ENCODE assay signal across 14 cellular contexts in genomic region chr6:118316796-118317384, GRCh38.
DNase-seq lines count a peak whose midpoint lies in the region; ATAC-seq and TF ChIP-seq lines count a peak whose summit lies in the region.
"Had no signal": no experiment of that assay in that cellular context is flagged by ENCODE, and none has a peak within 500 bp of the region (broad histone marks: within the 10 kb centered on the region; RNA-seq: fewer than 3 reads in every experiment).

No MANE protein-coding gene starts in this region.

- no peak overlapping the region for H3K4me3 Mint-ChIP-seq in activated naive CD8-positive, alpha-beta T cell treated with anti-CD3 and anti-CD28 coated beads for 36 hours

- H3K4me1 ChIP-seq in testis (peaks cover 14% of the 10 kb centered on the region), SJCRH30 (peaks cover 11% of the 10 kb centered on the region; the same call in 1 of the 2 replicates)

- no peaks in the 10 kb centered on the region for H3K27me3 Mint-ChIP-seq in activated naive CD8-positive, alpha-beta T cell treated with anti-CD3 and anti-CD28 coated beads for 36 hours

- H3K36me3 Mint-ChIP-seq in activated naive CD8-positive, alpha-beta T cell treated with anti-CD3 and anti-CD28 coated beads for 36 hours: no peaks in the 10 kb centered on the region

- TF ChIP-seq POLR2A in testis (IDR thresholded peaks at IDR 0.05): no peak

- H3K9me3 ChIP-seq in testis: no peaks in the 10 kb centered on the region
- H3K9me3 ChIP-seq in SJCRH30 (replicated peaks): no peaks in the 10 kb centered on the region

- no peak overlapping the region for H3K4me3 ChIP-seq in testis
- H3K4me3 ChIP-seq in SJCRH30: no peak overlapping the region
- H3K4me3 ChIP-seq: cardiac muscle cell had no signal

- 61 to 64% methylated on average over 6 of the region's 6 CpGs for WGBS in testis, 2 donors

- DNase-seq in left ventricle myocardium superior: no peak
- DNase-seq in testis: no peak
- DNase-seq in SJCRH30: no peak
- DNase-seq in hepatic stellate cell (ENCODE audit: low spot score): no peak
- no peak for DNase-seq in activated naive CD8-positive, alpha-beta T cell treated with anti-CD3 and anti-CD28 coated beads for 36 hours
- DNase-seq: activated CD4-positive, alpha-beta T cell treated with anti-CD3 and anti-CD28 coated beads, Interleukin-2, amount 50 U/mL, for 4 hours; AML-193; KG1; stimulated activated CD4-positive, alpha-beta T cell treated with anti-CD3 and anti-CD28 coated beads, Interleukin-12 subunit alpha, Interleukin-12 subunit beta, amount 100 ng/mL, for 4 hours; T-helper 2 cell had no signal

- no peak overlapping the region for H3K27ac Mint-ChIP-seq in activated naive CD8-positive, alpha-beta T cell treated with anti-CD3 and anti-CD28 coated beads for 36 hours

- intact Hi-C loops in left ventricle myocardium superior (cut with micrococcal nuclease) (no loop called here), testis (cut with DNase I; ENCODE audit: low total_unique reads) (no loop called here)

- H3K27ac ChIP-seq in testis (peak overlapping the region; percentile 47 to 84), SJCRH30 (no peak overlapping the region)
- H3K27ac ChIP-seq: cardiac muscle cell had no signal

- H3K36me3 ChIP-seq in testis (ENCODE audit: low read depth, missing control alignments): no peaks in the 10 kb centered on the region
- H3K36me3 ChIP-seq in SJCRH30: no peaks in the 10 kb centered on the region
- H3K36me3 ChIP-seq: cardiac muscle cell had no signal

- peak; percentile 71 for ATAC-seq in GM18867 (IDR thresholded peaks at IDR 0.05; ENCODE audit: unreplicated experiment)
- ATAC-seq in HG03159 (IDR thresholded peaks at IDR 0.05; ENCODE audit: unreplicated experiment): peak; percentile 64
- peak; percentile 38 for ATAC-seq in left ventricle myocardium superior
- ATAC-seq in HG02642 (IDR thresholded peaks at IDR 0.05; ENCODE audit: poor library complexity, unreplicated experiment): no peak

- H3K27me3 ChIP-seq in testis (no peaks in the 10 kb centered on the region), SJCRH30 (no peaks in the 10 kb centered on the region)
- H3K27me3 ChIP-seq: cardiac muscle cell had no signal

- no peak for TF ChIP-seq CTCF in testis (IDR thresholded peaks at IDR 0.05)

- no peaks in the 10 kb centered on the region for H3K9me3 Mint-ChIP-seq in activated naive CD8-positive, alpha-beta T cell treated with anti-CD3 and anti-CD28 coated beads for 36 hours

- H3K4me1 Mint-ChIP-seq in activated naive CD8-positive, alpha-beta T cell treated with anti-CD3 and anti-CD28 coated beads for 36 hours: no peaks in the 10 kb centered on the region
